Comparison of ENCODE assay signal across 23 cellular contexts in genomic region chr16:59355704-59356103, GRCh38.
"Had no signal": no experiment of that assay in that cellular context is flagged by ENCODE, and none has a peak within 500 bp of the region (broad histone marks: within the 10 kb centered on the region; RNA-seq: fewer than 3 reads in every experiment).

No MANE protein-coding gene starts in this region.

- H3K4me1 Mint-ChIP-seq: central memory CD8-positive, alpha-beta T cell; natural killer cell; stimulated activated naive B cell treated with anti-CD40 and anti-IgM and Interleukin-4, amounts not matched to agents 10 μg/mL and 1 μg/mL and 100 μg/mL, for 72 hours had no signal

- H3K4me1 ChIP-seq: colonic mucosa, esophagus muscularis mucosa, foreskin keratinocyte, gastroesophageal sphincter, heart right ventricle, lower lobe of right lung, parathyroid adenoma, right atrium auricular region, sigmoid colon, tibial nerve, upper lobe of left lung had no signal

- H3K9me3 ChIP-seq: colonic mucosa, esophagus muscularis mucosa, gastroesophageal sphincter, lower lobe of right lung, neutrophil, right atrium auricular region, sigmoid colon, thoracic aorta, tibial nerve, upper lobe of left lung had no signal

- H3K4me3 Mint-ChIP-seq: central memory CD8-positive, alpha-beta T cell; dendritic cell treated with granulocyte-macrophage colony-stimulating factor and Interleukin-4, amounts not matched to agents 40 ng/mL and 50 ng/mL, for 4 days; natural killer cell; stimulated activated naive B cell treated with anti-CD40 and anti-IgM and Interleukin-4, amounts not matched to agents 10 μg/mL and 1 μg/mL and 100 μg/mL, for 72 hours; stimulated activated naive CD8-positive, alpha-beta T cell treated with anti-CD3 and anti-CD28 coated beads, Interleukin-15, Interleukin-2, amounts not matched to agents 100 ng/mL and 50 ng/mL, for 24 hours had no signal

- H3K36me3 ChIP-seq: colonic mucosa, esophagus muscularis mucosa, gastroesophageal sphincter, heart right ventricle, lower lobe of right lung, neutrophil, right atrium auricular region, sigmoid colon, thoracic aorta, tibial nerve, upper lobe of left lung had no signal

- H3K27me3 ChIP-seq: colonic mucosa, esophagus muscularis mucosa, foreskin keratinocyte, neutrophil, right atrium auricular region, sigmoid colon, tibial nerve, upper lobe of left lung had no signal

- H3K4me3 ChIP-seq: colonic mucosa, esophagus muscularis mucosa, gastroesophageal sphincter, heart right ventricle, lower lobe of right lung, right atrium auricular region, sigmoid colon, thoracic aorta, tibial nerve, upper lobe of left lung had no signal

- DNase-seq: colonic mucosa; effector CD8-positive, alpha-beta T cell; foreskin keratinocyte; heart right ventricle; hypothalamus; left ventricle myocardium superior; lower lobe of right lung; natural killer cell; sigmoid colon; stimulated activated CD4-positive, alpha-beta T cell treated with anti-CD3 and anti-CD28 coated beads, Interleukin-2, amount 100 ng/mL, for 24 hours; stimulated activated naive B cell treated with anti-CD40 and anti-IgM and Interleukin-4, amounts not matched to agents 10 μg/mL and 1 μg/mL and 100 μg/mL, for 72 hours; upper lobe of left lung had no signal

- H3K9me3 Mint-ChIP-seq: dendritic cell treated with granulocyte-macrophage colony-stimulating factor and Interleukin-4, amounts not matched to agents 40 ng/mL and 50 ng/mL, for 4 days had no signal

- H3K9ac ChIP-seq: parathyroid adenoma had no signal

- H3K27ac Mint-ChIP-seq: dendritic cell treated with granulocyte-macrophage colony-stimulating factor and Interleukin-4, amounts not matched to agents 40 ng/mL and 50 ng/mL, for 4 days; natural killer cell; progenitor cell of endocrine pancreas; stimulated activated naive B cell treated with anti-CD40 and anti-IgM and Interleukin-4, amounts not matched to agents 10 μg/mL and 1 μg/mL and 100 μg/mL, for 72 hours; stimulated activated naive CD8-positive, alpha-beta T cell treated with anti-CD3 and anti-CD28 coated beads, Interleukin-15, Interleukin-2, amounts not matched to agents 100 ng/mL and 50 ng/mL, for 24 hours had no signal

- H3K27ac ChIP-seq: colonic mucosa, esophagus muscularis mucosa, foreskin keratinocyte, gastroesophageal sphincter, heart right ventricle, lower lobe of right lung, neutrophil, parathyroid adenoma, right atrium auricular region, sigmoid colon, thoracic aorta, tibial nerve, upper lobe of left lung had no signal

- H3K36me3 Mint-ChIP-seq: natural killer cell; stimulated activated naive B cell treated with anti-CD40 and anti-IgM and Interleukin-4, amounts not matched to agents 10 μg/mL and 1 μg/mL and 100 μg/mL, for 72 hours had no signal

- ATAC-seq: foreskin keratinocyte; gastroesophageal sphincter; heart right ventricle; left ventricle myocardium superior; lower lobe of right lung; natural killer cell; stimulated activated naive B cell treated with anti-CD40 and anti-IgM and Interleukin-4, amounts not matched to agents 10 μg/mL and 1 μg/mL and 100 μg/mL, for 72 hours had no signal

- H3K27me3 Mint-ChIP-seq: central memory CD8-positive, alpha-beta T cell; dendritic cell treated with granulocyte-macrophage colony-stimulating factor and Interleukin-4, amounts not matched to agents 40 ng/mL and 50 ng/mL, for 4 days; progenitor cell of endocrine pancreas; stimulated activated naive B cell treated with anti-CD40 and anti-IgM and Interleukin-4, amounts not matched to agents 10 μg/mL and 1 μg/mL and 100 μg/mL, for 72 hours; stimulated activated naive CD8-positive, alpha-beta T cell treated with anti-CD3 and anti-CD28 coated beads, Interleukin-15, Interleukin-2, amounts not matched to agents 100 ng/mL and 50 ng/mL, for 24 hours had no signal
